ENCODE assay signal across 10 cellular contexts in the genomic region with DNA sequence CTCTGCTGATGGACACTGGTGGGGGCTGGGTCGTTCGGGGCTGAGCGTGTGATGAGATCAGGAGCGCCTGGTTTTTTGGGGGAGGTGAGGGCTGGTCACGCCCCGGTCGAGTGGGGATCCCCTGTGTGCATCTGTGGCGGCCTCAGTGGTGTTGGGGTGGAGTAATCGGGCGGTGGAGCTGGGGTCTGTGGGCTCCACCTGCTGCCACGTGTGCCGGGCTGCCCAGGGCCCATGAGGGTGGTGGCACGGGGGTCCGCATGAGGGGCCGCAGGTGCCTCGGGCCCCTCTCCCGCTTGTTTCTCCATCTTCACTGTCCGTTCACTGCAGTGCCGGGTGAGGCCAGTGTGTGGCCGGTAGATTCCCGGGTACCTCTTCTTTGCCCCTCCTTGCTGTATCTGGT. TPM values are rescaled to one million over a fixed set of nuclear protein-coding genes. Genes with fewer than 3 reads are reported as not detected.
"Had no signal": no experiment of that assay in that cellular context is flagged by ENCODE, and none has a peak within 500 bp of the region (broad histone marks: within the 10 kb centered on the region; RNA-seq: fewer than 3 reads in every experiment).

No MANE protein-coding gene starts in this region.

- DNase-seq: H9, HCEC 1CT, KG1 had no signal

- H3K4me3 Mint-ChIP-seq: GM23338, H9 had no signal

- H3K27ac Mint-ChIP-seq: GM23338 had no signal

- H3K4me2 ChIP-seq: GM23338 had no signal

- H3K4me3 ChIP-seq: GM23338, K562 had no signal

- ATAC-seq: GM23338, HepG2, K562 had no signal

- H3K9me3 Mint-ChIP-seq: GM23338 had no signal

- H3K27ac ChIP-seq: HL-60 had no signal

- FAIRE-seq: H1, H54, HepG2, K562 had no signal

RNA-seq across cellular contexts. Expression of a gene that starts 17.2 kb away (rescaled TPM):
- total RNA-seq: HT1080 had no signal

RNA-seq across cellular contexts. Expression of a gene that starts 48.2 kb away (rescaled TPM):
- total RNA-seq: HepG2, HT1080 had no signal
- polyA plus RNA-seq: HepG2, K562 had no signal
